Comparison of ENCODE assay signal across 14 cellular contexts in the genomic region with DNA sequence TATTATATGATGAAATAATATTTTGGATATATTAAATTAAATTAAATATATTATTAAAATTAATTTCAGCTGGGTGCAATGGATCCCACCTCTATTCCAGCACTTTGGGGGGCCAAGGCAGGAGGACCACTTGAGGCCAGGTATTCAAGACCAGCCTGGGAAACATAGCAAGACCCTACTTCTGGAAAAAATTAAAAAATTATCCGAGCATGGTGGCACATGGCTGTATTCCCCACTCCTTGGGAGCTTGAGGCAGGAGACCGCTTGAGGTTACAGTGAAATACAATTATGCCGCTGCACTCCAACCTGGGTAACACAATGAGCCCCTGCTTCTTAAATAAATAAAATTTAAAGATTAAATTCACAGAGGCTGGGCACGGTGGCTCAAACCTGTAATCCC.
A peak's percentile ranks its signal among the peaks of the same experiment; 100 is the strongest.
DNase-seq lines count a peak whose midpoint lies in the region; ATAC-seq and TF ChIP-seq lines count a peak whose summit lies in the region.
"Had no signal": no experiment of that assay in that cellular context is flagged by ENCODE, and none has a peak within 500 bp of the region (broad histone marks: within the 10 kb centered on the region; RNA-seq: fewer than 3 reads in every experiment).

No MANE protein-coding gene starts in this region.

- H3K27ac ChIP-seq in suprapubic skin (peak overlapping the region; percentile 47), WERI-Rb-1 (no peak overlapping the region)
- H3K27ac ChIP-seq: C4-2B had no signal

- no peaks in the 10 kb centered on the region for H3K9me3 ChIP-seq in T-helper 17 cell (ENCODE audit: control insufficient read depth, low read length, poor library complexity, severe bottlenecking)
- H3K9me3 ChIP-seq in suprapubic skin, result no peaks in the 10 kb centered on the region
- H3K9me3 ChIP-seq in WERI-Rb-1 (ENCODE audit: severe bottlenecking), result no peaks in the 10 kb centered on the region
- H3K9me3 ChIP-seq: A549, tibial artery had no signal

- H3K4me3 Mint-ChIP-seq in activated CD4-positive, alpha-beta memory T cell treated with anti-CD3 and anti-CD28 coated beads, Interleukin-2, amount 10 ng/mL, durations not matched to agents 7 days and 5 days, result no peak overlapping the region
- no peak overlapping the region for H3K4me3 Mint-ChIP-seq in activated CD4-positive, alpha-beta memory T cell treated with anti-CD3 and anti-CD28 coated beads for 36 hours
- no peak overlapping the region for H3K4me3 Mint-ChIP-seq in T-helper 17 cell
- H3K4me3 Mint-ChIP-seq in naive B cell, result peak overlapping the region in 5 of 8 donors; percentile 5 to 87 (median 83)

- ATAC-seq in T-helper 17 cell, result no peak
- ATAC-seq in naive B cell (ENCODE audit: low read depth in 2 of 2), result no peak
- ATAC-seq in HG03378 (IDR thresholded peaks at IDR 0.05; ENCODE audit: unreplicated experiment), result no peak
- ATAC-seq in HG03025 (IDR thresholded peaks at IDR 0.05; ENCODE audit: low FRiP score, unreplicated experiment), result no peak
- ATAC-seq: A549 had no signal

- POLR2A ChIA-PET in activated CD4-positive, alpha-beta memory T cell treated with anti-CD3 and anti-CD28 coated beads, Interleukin-2, amount 10 ng/mL, durations not matched to agents 7 days and 5 days (lab: Charles Lee), result interaction anchor here (0.5 to 5.3 kb wide), 11 partner anchors 13 to 108 kb away, joined by 3 to 44 read pairs (median 5); a partner anchor contains a TSS
- POLR2A ChIA-PET in activated CD4-positive, alpha-beta memory T cell treated with anti-CD3 and anti-CD28 coated beads for 36 hours (lab: Charles Lee), result interaction anchor here (0.8 to 3.5 kb wide), 4 partner anchors 26 to 91 kb away, joined by 5 to 17 read pairs (median 11); no protein-coding TSS in a partner anchor

- H3K9me3 Mint-ChIP-seq in activated CD4-positive, alpha-beta memory T cell treated with anti-CD3 and anti-CD28 coated beads, Interleukin-2, amount 10 ng/mL, durations not matched to agents 7 days and 5 days, result no peaks in the 10 kb centered on the region
- H3K9me3 Mint-ChIP-seq in activated CD4-positive, alpha-beta memory T cell treated with anti-CD3 and anti-CD28 coated beads for 36 hours, result no peaks in the 10 kb centered on the region
- H3K9me3 Mint-ChIP-seq in naive B cell, result peaks cover 0 to 3% (median 0%) of the 10 kb centered on the region in 7 donors

- no peak for DNase-seq in activated CD4-positive, alpha-beta memory T cell treated with anti-CD3 and anti-CD28 coated beads, Interleukin-2, amount 10 ng/mL, durations not matched to agents 7 days and 5 days
- no peak for DNase-seq in activated CD4-positive, alpha-beta memory T cell treated with anti-CD3 and anti-CD28 coated beads for 36 hours
- DNase-seq in T-helper 17 cell, result no peak
- DNase-seq in naive B cell, result no peak
- DNase-seq in suprapubic skin (ENCODE audit: low spot score in 2 of 2), result peak in 1 of 2 donors; percentile 24
- no peak for DNase-seq in WERI-Rb-1
- DNase-seq: HCEC 1CT, NCI-H1436, SHP77 treated with DMSO at 0.1 percent for 48 hours had no signal

- H3K36me3 Mint-ChIP-seq in activated CD4-positive, alpha-beta memory T cell treated with anti-CD3 and anti-CD28 coated beads, Interleukin-2, amount 10 ng/mL, durations not matched to agents 7 days and 5 days (ENCODE audit: low read depth), result peaks cover 53% of the 10 kb centered on the region
- H3K36me3 Mint-ChIP-seq in activated CD4-positive, alpha-beta memory T cell treated with anti-CD3 and anti-CD28 coated beads for 36 hours, result peaks cover 15% of the 10 kb centered on the region
- peaks cover 3% of the 10 kb centered on the region for H3K36me3 Mint-ChIP-seq in T-helper 17 cell (ENCODE audit: low read depth)
- peaks cover 11 to 21% of the 10 kb centered on the region in 2 donors for H3K36me3 Mint-ChIP-seq in naive B cell

- 86% methylated on average over 4 of the region's 4 CpGs for WGBS in suprapubic skin

- no peaks in the 10 kb centered on the region for H3K27me3 ChIP-seq in suprapubic skin
- no peaks in the 10 kb centered on the region for H3K27me3 ChIP-seq in WERI-Rb-1 (ENCODE audit: insufficient read depth, low read depth, severe bottlenecking)
- H3K27me3 ChIP-seq: tibial artery had no signal

- TF ChIP-seq CTCF in suprapubic skin (IDR thresholded peaks at IDR 0.05) (no peak), WERI-Rb-1 (IDR thresholded peaks at IDR 0.05; ENCODE audit: low read depth, low read length) (no peak)

- peaks cover 30% of the 10 kb centered on the region for H3K4me1 ChIP-seq in suprapubic skin

- peaks cover 81% of the 10 kb centered on the region for H3K4me1 Mint-ChIP-seq in activated CD4-positive, alpha-beta memory T cell treated with anti-CD3 and anti-CD28 coated beads, Interleukin-2, amount 10 ng/mL, durations not matched to agents 7 days and 5 days
- peaks cover 82% of the 10 kb centered on the region for H3K4me1 Mint-ChIP-seq in activated CD4-positive, alpha-beta memory T cell treated with anti-CD3 and anti-CD28 coated beads for 36 hours (ENCODE audit: low read depth)
- peaks cover 72% of the 10 kb centered on the region for H3K4me1 Mint-ChIP-seq in T-helper 17 cell
- peaks cover 73 to 93% (median 91%) of the 10 kb centered on the region in 3 donors for H3K4me1 Mint-ChIP-seq in naive B cell

- H3K27me3 Mint-ChIP-seq in activated CD4-positive, alpha-beta memory T cell treated with anti-CD3 and anti-CD28 coated beads, Interleukin-2, amount 10 ng/mL, durations not matched to agents 7 days and 5 days, result no peaks in the 10 kb centered on the region
- no peaks in the 10 kb centered on the region for H3K27me3 Mint-ChIP-seq in activated CD4-positive, alpha-beta memory T cell treated with anti-CD3 and anti-CD28 coated beads for 36 hours
- H3K27me3 Mint-ChIP-seq in T-helper 17 cell (no peaks in the 10 kb centered on the region), naive B cell (no peaks in the 10 kb centered on the region)

- CTCF ChIA-PET in activated CD4-positive, alpha-beta memory T cell treated with anti-CD3 and anti-CD28 coated beads, Interleukin-2, amount 10 ng/mL, durations not matched to agents 7 days and 5 days (lab: Charles Lee), result interaction anchor here (0.7 to 9.3 kb wide), 8 partner anchors 19 to 286 kb away, joined by 3 to 209 read pairs (median 4); a partner anchor contains a TSS
- CTCF ChIA-PET in activated CD4-positive, alpha-beta memory T cell treated with anti-CD3 and anti-CD28 coated beads for 36 hours (lab: Charles Lee), result interaction anchor here (1.0 to 8.9 kb wide), 6 partner anchors 40 to 135 kb away, joined by 3 to 178 read pairs (median 100); a partner anchor contains a TSS

- peak overlapping the region; percentile 36 for H3K27ac Mint-ChIP-seq in activated CD4-positive, alpha-beta memory T cell treated with anti-CD3 and anti-CD28 coated beads, Interleukin-2, amount 10 ng/mL, durations not matched to agents 7 days and 5 days
- H3K27ac Mint-ChIP-seq in activated CD4-positive, alpha-beta memory T cell treated with anti-CD3 and anti-CD28 coated beads for 36 hours, result no peak overlapping the region
- peak overlapping the region; percentile 99 for H3K27ac Mint-ChIP-seq in T-helper 17 cell
- peak overlapping the region in 5 of 6 donors; percentile 85 to 99 (median 97) for H3K27ac Mint-ChIP-seq in naive B cell

- TF ChIP-seq EP300 in suprapubic skin (IDR thresholded peaks at IDR 0.05), result no peak

- intact Hi-C loops in activated CD4-positive, alpha-beta memory T cell treated with anti-CD3 and anti-CD28 coated beads for 36 hours (cut with micrococcal nuclease), result no loop called here

- no peak for TF ChIP-seq POLR2A in suprapubic skin (IDR thresholded peaks at IDR 0.05)

- H3K36me3 ChIP-seq in suprapubic skin (no peaks in the 10 kb centered on the region), WERI-Rb-1 (peaks cover 36% of the 10 kb centered on the region)
- H3K36me3 ChIP-seq: tibial artery had no signal

- H3K4me3 ChIP-seq in suprapubic skin (no peak overlapping the region), WERI-Rb-1 (ENCODE audit: low read depth, low read length) (no peak overlapping the region)
- H3K4me3 ChIP-seq: A549, tibial artery had no signal

Comparison
In these comparisons a context has a peak if more than half of its experiments do, and no peak if none do; other contexts are left out.
1. H3K4me3 Mint-ChIP-seq: peak in naive B cell (5 of 8); none in activated CD4-positive, alpha-beta memory T cell treated with anti-CD3 and anti-CD28 coated beads, Interleukin-2, amount 10 ng/mL, durations not matched to agents 7 days and 5 days (single experiment), activated CD4-positive, alpha-beta memory T cell treated with anti-CD3 and anti-CD28 coated beads for 36 hours (single experiment) and T-helper 17 cell (single experiment).